In genomic region chr19:14418743-14419037, GRCh38 we compare ENCODE assay signal across 1 cellular context.
TF ChIP-seq lines count a peak whose summit lies in the region.

No MANE protein-coding gene starts in this region.

TF ChIP-seq in H1, 55 proteins besides CTCF, POLR2A, EP300 and RAD21:
- TF ChIP-seq KDM5A (IDR thresholded peaks at IDR 0.05; ENCODE audit: low read length) (no peak), BACH1 (IDR thresholded peaks at IDR 0.05; ENCODE audit: low read length) (no peak), CREB1 (IDR thresholded peaks at IDR 0.05) (no peak), SP1 (IDR thresholded peaks at IDR 0.05; ENCODE audit: low read depth, low read length) (no peak), SAP30 (IDR thresholded peaks at IDR 0.05; ENCODE audit: insufficient read depth, insufficient replicate concordance, low read length) (no peak), EZH2 (IDR thresholded peaks at IDR 0.05; ENCODE audit: low read depth, low read length, severe bottlenecking) (no peak), RBBP5 (IDR thresholded peaks at IDR 0.05; ENCODE audit: borderline replicate concordance, low read depth, low read length) (no peak), RNF2 (IDR thresholded peaks at IDR 0.05; ENCODE audit: borderline replicate concordance, low read depth, low read length, missing control alignments, poor library complexity, severe bottlenecking) (no peak), RFX5 (IDR thresholded peaks at IDR 0.05; ENCODE audit: borderline replicate concordance, low read depth, low read length) (no peak), CBX5 (IDR thresholded peaks at IDR 0.05; ENCODE audit: low read depth, low read length) (no peak), SP4 (IDR thresholded peaks at IDR 0.05; ENCODE audit: low read length) (no peak), HDAC2 (IDR thresholded peaks at IDR 0.05; ENCODE audit: borderline replicate concordance in 1 of 2, low read depth in 2 of 2, low read length in 2 of 2) (no peak), MAX (IDR thresholded peaks at IDR 0.05) (no peak), E2F6 (IDR thresholded peaks at IDR 0.05) (no peak)
- TF ChIP-seq, protein P1, sequence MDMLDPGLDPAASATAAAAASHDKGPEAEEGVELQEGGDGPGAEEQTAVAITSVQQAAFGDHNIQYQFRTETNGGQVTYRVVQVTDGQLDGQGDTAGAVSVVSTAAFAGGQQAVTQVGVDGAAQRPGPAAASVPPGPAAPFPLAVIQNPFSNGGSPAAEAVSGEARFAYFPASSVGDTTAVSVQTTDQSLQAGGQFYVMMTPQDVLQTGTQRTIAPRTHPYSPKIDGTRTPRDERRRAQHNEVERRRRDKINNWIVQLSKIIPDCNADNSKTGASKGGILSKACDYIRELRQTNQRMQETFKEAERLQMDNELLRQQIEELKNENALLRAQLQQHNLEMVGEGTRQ (IDR thresholded peaks at IDR 0.05; ENCODE audit: low read length), result no peak
